In genomic region chr14:75806247-75806876, GRCh38 we compare ENCODE assay signal across 21 cellular contexts.
A peak's percentile ranks its signal among the peaks of the same experiment; 100 is the strongest.
DNase-seq lines count a peak whose midpoint lies in the region; ATAC-seq and TF ChIP-seq lines count a peak whose summit lies in the region.
"Had no signal": no experiment of that assay in that cellular context is flagged by ENCODE, and none has a peak within 500 bp of the region (broad histone marks: within the 10 kb centered on the region; RNA-seq: fewer than 3 reads in every experiment).

No MANE protein-coding gene starts in this region.

- H3K9me3 ChIP-seq in left ventricle myocardium inferior (replicated peaks) = no peaks in the 10 kb centered on the region
- H3K9me3 ChIP-seq: vagina had no signal

- no peaks in the 10 kb centered on the region for H3K27me3 ChIP-seq in left ventricle myocardium inferior (ENCODE audit: low read depth)
- H3K27me3 ChIP-seq: vagina had no signal

- intact Hi-C loops in left ventricle myocardium inferior (cut with micrococcal nuclease) = no loop called here

- ATAC-seq in GM19467 (IDR thresholded peaks at IDR 0.05; ENCODE audit: unreplicated experiment) (no peak), HG02852 (IDR thresholded peaks at IDR 0.05; ENCODE audit: unreplicated experiment) (no peak), HG03280 (IDR thresholded peaks at IDR 0.05; ENCODE audit: unreplicated experiment) (no peak)
- ATAC-seq: activated naive CD8-positive, alpha-beta T cell treated with anti-CD3 and anti-CD28 coated beads, Interleukin-2, amount 50 U/mL, for 24 hours; Panc1 had no signal

- H3K27ac ChIP-seq in left ventricle myocardium inferior (replicated peaks) = peak overlapping the region; percentile 72
- H3K27ac ChIP-seq: epithelial cell of prostate, GM23248, vagina had no signal

- DNase-seq in NCI-H1694 (lab: John Stamatoyannopoulos, UW) (peak; percentile 20), NCI-H1694 treated with DMSO at 0.1 percent for 48 hours (lab: John Stamatoyannopoulos, UW) (no peak), astrocyte of the cerebellum (ENCODE audit: low read depth) (peak; percentile 9), left ventricle myocardium inferior (no peak), renal cortical epithelial cell (ENCODE audit: low read depth) (peak; percentile 16)
- DNase-seq: 8988T; activated CD8-positive, alpha-beta memory T cell treated with anti-CD3 and anti-CD28 coated beads, Interleukin-2, amount 50 U/mL, for 4 hours; activated effector memory CD4-positive, alpha-beta T cell treated with Interleukin-2 at 50 U/mL for 16 hours; activated naive CD8-positive, alpha-beta T cell treated with anti-CD3 and anti-CD28 coated beads, Interleukin-2, amount 50 U/mL, for 24 hours; COR-L47; GM23248; NCI-H146; stimulated activated CD4-positive, alpha-beta T cell treated with anti-CD3 and anti-CD28 coated beads, Interleukin-12 subunit alpha, Interleukin-12 subunit beta, amount 100 ng/mL, for 4 hours; substantia nigra; T-helper 2 cell had no signal

- no peak overlapping the region for H3K4me3 ChIP-seq in astrocyte of the cerebellum (ENCODE audit: low read depth, low read length)
- H3K4me3 ChIP-seq in left ventricle myocardium inferior = no peak overlapping the region
- H3K4me3 ChIP-seq: GM23248, vagina had no signal

- in situ Hi-C loops in astrocyte of the cerebellum (cut with HindIII; ENCODE audit: low sequenced_read_pairs) = no loop called here

- TF ChIP-seq CTCF in astrocyte of the cerebellum (IDR thresholded peaks at IDR 0.05; ENCODE audit: low read depth, low read length, missing control alignments) (no peak), left ventricle myocardium inferior (IDR thresholded peaks at IDR 0.05; ENCODE audit: borderline replicate concordance) (no peak)

- H3K4me1 ChIP-seq in left ventricle myocardium inferior = peaks cover 24% of the 10 kb centered on the region
- H3K4me1 ChIP-seq: vagina had no signal

- H3K36me3 ChIP-seq in left ventricle myocardium inferior = peaks cover 7% of the 10 kb centered on the region

Comparison
In these comparisons a context has a peak if more than half of its experiments do, and no peak if none do; other contexts are left out.
1. DNase-seq: peak in NCI-H1694 (single experiment), astrocyte of the cerebellum (single experiment) and renal cortical epithelial cell (single experiment); none in NCI-H1694 treated with DMSO at 0.1 percent for 48 hours (single experiment) and left ventricle myocardium inferior (single experiment).